In genomic region chr17:75430159-75430748, GRCh38 we compare ENCODE assay signal across 10 cellular contexts. TPM values are rescaled to one million over a fixed set of nuclear protein-coding genes. Genes with fewer than 3 reads are reported as not detected.
DNase-seq lines count a peak whose midpoint lies in the region; ATAC-seq and TF ChIP-seq lines count a peak whose summit lies in the region.
"Had no signal": no experiment of that assay in that cellular context is flagged by ENCODE, and none has a peak within 500 bp of the region (broad histone marks: within the 10 kb centered on the region; RNA-seq: fewer than 3 reads in every experiment).

No MANE protein-coding gene starts in this region.

- H3K36me3 Mint-ChIP-seq in chondrocyte (ENCODE audit: low read depth), result no peaks in the 10 kb centered on the region
- H3K36me3 Mint-ChIP-seq in activated CD8-positive, alpha-beta memory T cell treated with anti-CD3 and anti-CD28 coated beads, Interleukin-2, amount 10 ng/mL, durations not matched to agents 7 days and 5 days, result no peaks in the 10 kb centered on the region
- H3K36me3 Mint-ChIP-seq in naive thymus-derived CD4-positive, alpha-beta T cell, result no peaks in the 10 kb centered on the region

- ATAC-seq in activated CD8-positive, alpha-beta memory T cell treated with anti-CD3 and anti-CD28 coated beads, Interleukin-2, amount 10 ng/mL, durations not matched to agents 7 days and 5 days, result no peak
- no peak for ATAC-seq in naive thymus-derived CD4-positive, alpha-beta T cell

- no peak overlapping the region for H3K4me3 ChIP-seq in naive thymus-derived CD4-positive, alpha-beta T cell (ENCODE audit: low read length)

- no peaks in the 10 kb centered on the region for H3K27me3 ChIP-seq in naive thymus-derived CD4-positive, alpha-beta T cell (ENCODE audit: control insufficient read depth in 2 of 2, insufficient read depth in 2 of 2, low read length in 2 of 2)

- peaks cover 0 to 5% of the 10 kb centered on the region in 2 donors for H3K4me1 ChIP-seq in naive thymus-derived CD4-positive, alpha-beta T cell (ENCODE audit: control insufficient read depth in 2 of 2, insufficient read depth in 2 of 2, low read length in 2 of 2)

- no peaks in the 10 kb centered on the region for H3K9me3 ChIP-seq in naive thymus-derived CD4-positive, alpha-beta T cell (ENCODE audit: control insufficient read depth in 2 of 3, low read length in 3 of 3)

- H3K4me3 Mint-ChIP-seq in chondrocyte (ENCODE audit: unreplicated experiment), result peak overlapping the region; percentile 49
- no peak overlapping the region for H3K4me3 Mint-ChIP-seq in activated CD8-positive, alpha-beta memory T cell treated with anti-CD3 and anti-CD28 coated beads, Interleukin-2, amount 10 ng/mL, durations not matched to agents 7 days and 5 days
- H3K4me3 Mint-ChIP-seq in naive thymus-derived CD4-positive, alpha-beta T cell, result no peak overlapping the region

- H3K4me1 Mint-ChIP-seq in chondrocyte (ENCODE audit: low read depth), result peaks cover 49% of the 10 kb centered on the region
- peaks cover 21% of the 10 kb centered on the region for H3K4me1 Mint-ChIP-seq in activated CD8-positive, alpha-beta memory T cell treated with anti-CD3 and anti-CD28 coated beads, Interleukin-2, amount 10 ng/mL, durations not matched to agents 7 days and 5 days
- peaks cover 6 to 17% (median 9%) of the 10 kb centered on the region in 7 donors for H3K4me1 Mint-ChIP-seq in naive thymus-derived CD4-positive, alpha-beta T cell

- H3K27ac Mint-ChIP-seq in chondrocyte (ENCODE audit: unreplicated experiment), result peak overlapping the region; percentile 96
- H3K27ac Mint-ChIP-seq in activated CD8-positive, alpha-beta memory T cell treated with anti-CD3 and anti-CD28 coated beads, Interleukin-2, amount 10 ng/mL, durations not matched to agents 7 days and 5 days, result no peak overlapping the region
- no peak overlapping the region for H3K27ac Mint-ChIP-seq in naive thymus-derived CD4-positive, alpha-beta T cell

- no peaks in the 10 kb centered on the region for H3K36me3 ChIP-seq in naive thymus-derived CD4-positive, alpha-beta T cell (ENCODE audit: control insufficient read depth in 2 of 3, insufficient read depth in 3 of 3, low read length in 3 of 3)

- peak; percentile 83 for DNase-seq in A172 (ENCODE audit: low spot score)
- peak; percentile 72 for DNase-seq in HK-2 (ENCODE audit: unreplicated experiment)
- no peak for DNase-seq in chondrocyte (ENCODE audit: low spot score)
- DNase-seq in mucosa of gallbladder (ENCODE audit: low spot score), result peak; percentile 20
- no peak for DNase-seq in inferior parietal cortex (ENCODE audit: extremely low spot score)
- DNase-seq in activated CD8-positive, alpha-beta memory T cell treated with anti-CD3 and anti-CD28 coated beads, Interleukin-2, amount 10 ng/mL, durations not matched to agents 7 days and 5 days, result no peak
- no peak for DNase-seq in NCI-H345 (lab: John Stamatoyannopoulos, UW)
- DNase-seq in naive thymus-derived CD4-positive, alpha-beta T cell, result no peak
- DNase-seq: activated CD4-positive, alpha-beta T cell treated with anti-CD3 and anti-CD28 coated beads for 48 hours; C1 segment of cervical spinal cord had no signal

- no peak overlapping the region for H3K27ac ChIP-seq in naive thymus-derived CD4-positive, alpha-beta T cell (ENCODE audit: low read depth, low read length)

- TF ChIP-seq CTCF in chondrocyte (IDR thresholded peaks at IDR 0.05), result peak; percentile 63

- H3K9me3 Mint-ChIP-seq in chondrocyte (ENCODE audit: low read depth), result no peaks in the 10 kb centered on the region
- H3K9me3 Mint-ChIP-seq in activated CD8-positive, alpha-beta memory T cell treated with anti-CD3 and anti-CD28 coated beads, Interleukin-2, amount 10 ng/mL, durations not matched to agents 7 days and 5 days (ENCODE audit: low read depth), result no peaks in the 10 kb centered on the region
- H3K9me3 Mint-ChIP-seq in naive thymus-derived CD4-positive, alpha-beta T cell, result no peaks in the 10 kb centered on the region

- CTCF ChIA-PET in activated CD8-positive, alpha-beta memory T cell treated with anti-CD3 and anti-CD28 coated beads, Interleukin-2, amount 10 ng/mL, durations not matched to agents 7 days and 5 days (lab: Charles Lee), result interaction anchor here (0.6 to 3.5 kb wide), 7 partner anchors 18 to 323 kb away, joined by 3 to 13 read pairs (median 3); partner anchors contain the start of gene TSEN54
- CTCF ChIA-PET in naive thymus-derived CD4-positive, alpha-beta T cell (lab: Charles Lee), result interaction anchor here (0.9 to 2.0 kb wide), 2 partner anchors 8 to 57 kb away, joined by 4 to 5 read pairs; no protein-coding TSS in a partner anchor

- no peaks in the 10 kb centered on the region for H3K27me3 Mint-ChIP-seq in chondrocyte (ENCODE audit: low read depth)
- peaks cover 34% of the 10 kb centered on the region for H3K27me3 Mint-ChIP-seq in activated CD8-positive, alpha-beta memory T cell treated with anti-CD3 and anti-CD28 coated beads, Interleukin-2, amount 10 ng/mL, durations not matched to agents 7 days and 5 days
- H3K27me3 Mint-ChIP-seq in naive thymus-derived CD4-positive, alpha-beta T cell, result peaks cover 0 to 38% (median 4%) of the 10 kb centered on the region in 5 donors

- POLR2A ChIA-PET in naive thymus-derived CD4-positive, alpha-beta T cell (lab: Charles Lee), result interaction anchor here (0.6 to 0.9 kb wide), 2 partner anchors 251 to 321 kb away, joined by 3 read pairs; no protein-coding TSS in a partner anchor

- intact Hi-C loops in naive thymus-derived CD4-positive, alpha-beta T cell (cut with micrococcal nuclease), result no loop called here

RNA-seq across cellular contexts. Expression of gene GRB2, which starts 24.8 kb away (rescaled TPM):
- 116 and 123 TPM in 2 replicates for total RNA-seq in A172 (2014; rRNA removed; shearing (Covaris generic))
- total RNA-seq in chondrocyte, result 73.9 to 83.7 TPM (median 79.4 TPM) in 3 replicates
- 94.3 TPM for total RNA-seq in mucosa of gallbladder
- total RNA-seq in activated CD8-positive, alpha-beta memory T cell treated with anti-CD3 and anti-CD28 coated beads, Interleukin-2, amount 10 ng/mL, durations not matched to agents 7 days and 5 days, result 100 to 1,000 TPM; 138 to 179 TPM
- total RNA-seq in naive thymus-derived CD4-positive, alpha-beta T cell, result 100 to 1,000 TPM; 112 to 167 (median 139) TPM
- polyA plus RNA-seq in naive thymus-derived CD4-positive, alpha-beta T cell, result 100 to 1,000 TPM; 151 to 165 TPM

RNA-seq across cellular contexts. Expression of gene TMEM94, which starts 26.2 kb away (rescaled TPM):
- total RNA-seq in A172 (2014; rRNA removed; shearing (Covaris generic)), result 49.7 and 53.9 TPM in 2 replicates
- 45.6 to 52.3 TPM (median 49.5 TPM) in 3 replicates for total RNA-seq in chondrocyte
- 106 TPM for total RNA-seq in mucosa of gallbladder
- 100 to 1,000 TPM in 1 of 2 experiments, 10 to 100 TPM in 1; 83.7 to 106 TPM for total RNA-seq in activated CD8-positive, alpha-beta memory T cell treated with anti-CD3 and anti-CD28 coated beads, Interleukin-2, amount 10 ng/mL, durations not matched to agents 7 days and 5 days
- 10 to 100 TPM; 74.1 to 97.2 (median 81.9) TPM for total RNA-seq in naive thymus-derived CD4-positive, alpha-beta T cell
- polyA plus RNA-seq in naive thymus-derived CD4-positive, alpha-beta T cell, result 10 to 100 TPM; 11.7 to 27.2 TPM

Comparison
In these comparisons a context has a peak if more than half of its experiments do, and no peak if none do; other contexts are left out.
1. DNase-seq: peak in A172 (single experiment), HK-2 (single experiment) and mucosa of gallbladder (single experiment); none in chondrocyte (single experiment), inferior parietal cortex (single experiment), activated CD8-positive, alpha-beta memory T cell treated with anti-CD3 and anti-CD28 coated beads, Interleukin-2, amount 10 ng/mL, durations not matched to agents 7 days and 5 days (single experiment), NCI-H345 (single experiment) and naive thymus-derived CD4-positive, alpha-beta T cell (0 of 9).